1 cellular context compared by ENCODE assay signal in genomic region chr18:31506024-31506742, GRCh38.
TF ChIP-seq lines count a peak whose summit lies in the region.

No MANE protein-coding gene starts in this region.

TF ChIP-seq in GM23338, 12 proteins besides CTCF, POLR2A, EP300 and RAD21 (continued from another document):
- TF ChIP-seq ZNF462 (CRISPR knock-in tag; IDR thresholded peaks at IDR 0.05) (no peak), ZNF331 (CRISPR knock-in tag; IDR thresholded peaks at IDR 0.05; ENCODE audit: low read depth) (no peak)
- TF ChIP-seq, protein P1, sequence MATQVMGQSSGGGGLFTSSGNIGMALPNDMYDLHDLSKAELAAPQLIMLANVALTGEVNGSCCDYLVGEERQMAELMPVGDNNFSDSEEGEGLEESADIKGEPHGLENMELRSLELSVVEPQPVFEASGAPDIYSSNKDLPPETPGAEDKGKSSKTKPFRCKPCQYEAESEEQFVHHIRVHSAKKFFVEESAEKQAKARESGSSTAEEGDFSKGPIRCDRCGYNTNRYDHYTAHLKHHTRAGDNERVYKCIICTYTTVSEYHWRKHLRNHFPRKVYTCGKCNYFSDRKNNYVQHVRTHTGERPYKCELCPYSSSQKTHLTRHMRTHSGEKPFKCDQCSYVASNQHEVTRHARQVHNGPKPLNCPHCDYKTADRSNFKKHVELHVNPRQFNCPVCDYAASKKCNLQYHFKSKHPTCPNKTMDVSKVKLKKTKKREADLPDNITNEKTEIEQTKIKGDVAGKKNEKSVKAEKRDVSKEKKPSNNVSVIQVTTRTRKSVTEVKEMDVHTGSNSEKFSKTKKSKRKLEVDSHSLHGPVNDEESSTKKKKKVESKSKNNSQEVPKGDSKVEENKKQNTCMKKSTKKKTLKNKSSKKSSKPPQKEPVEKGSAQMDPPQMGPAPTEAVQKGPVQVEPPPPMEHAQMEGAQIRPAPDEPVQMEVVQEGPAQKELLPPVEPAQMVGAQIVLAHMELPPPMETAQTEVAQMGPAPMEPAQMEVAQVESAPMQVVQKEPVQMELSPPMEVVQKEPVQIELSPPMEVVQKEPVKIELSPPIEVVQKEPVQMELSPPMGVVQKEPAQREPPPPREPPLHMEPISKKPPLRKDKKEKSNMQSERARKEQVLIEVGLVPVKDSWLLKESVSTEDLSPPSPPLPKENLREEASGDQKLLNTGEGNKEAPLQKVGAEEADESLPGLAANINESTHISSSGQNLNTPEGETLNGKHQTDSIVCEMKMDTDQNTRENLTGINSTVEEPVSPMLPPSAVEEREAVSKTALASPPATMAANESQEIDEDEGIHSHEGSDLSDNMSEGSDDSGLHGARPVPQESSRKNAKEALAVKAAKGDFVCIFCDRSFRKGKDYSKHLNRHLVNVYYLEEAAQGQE (IDR thresholded peaks at IDR 0.05; ENCODE audit: unreplicated experiment), result no peak
